Comparison of ENCODE assay signal across 21 cellular contexts in genomic region chrX:155235891-155236290, GRCh38.
DNase-seq lines count a peak whose midpoint lies in the region; ATAC-seq, FAIRE-seq and TF ChIP-seq lines count a peak whose summit lies in the region.
"Had no signal": no experiment of that assay in that cellular context is flagged by ENCODE, and none has a peak within 500 bp of the region (broad histone marks: within the 10 kb centered on the region; RNA-seq: fewer than 3 reads in every experiment).

No MANE protein-coding gene starts in this region.

- no peaks in the 10 kb centered on the region for H3K27me3 ChIP-seq in KMS-11 (ENCODE audit: insufficient read depth, low read depth)
- H3K27me3 ChIP-seq: Peyer's patch had no signal

- peaks cover 45% of the 10 kb centered on the region for H3K4me1 ChIP-seq in KMS-11 (ENCODE audit: low read depth, poor library complexity, severe bottlenecking)
- H3K4me1 ChIP-seq: Peyer's patch had no signal

- H3K27ac ChIP-seq in 22Rv1 (peak overlapping the region; percentile 26; the same call in 1 of the 2 replicates), KMS-11 (no peak overlapping the region)
- H3K27ac ChIP-seq: A549, BLaER1, Peyer's patch had no signal

- no peak overlapping the region for H3K9ac ChIP-seq in KMS-11
- H3K9ac ChIP-seq: BLaER1, SK-N-SH had no signal

- H4K20me1 ChIP-seq in KMS-11 (ENCODE audit: insufficient read depth) = no peaks in the 10 kb centered on the region

- no peak overlapping the region for H3K4me3 ChIP-seq in KMS-11 (IDR thresholded peaks at IDR 0.05; ENCODE audit: insufficient read depth, low read depth, low read length)
- H3K4me3 ChIP-seq in astrocyte of the spinal cord (ENCODE audit: low read depth, low read length) = no peak overlapping the region
- H3K4me3 ChIP-seq: A549, BLaER1, Peyer's patch had no signal

- H3K79me2 ChIP-seq in KMS-11 (ENCODE audit: insufficient read depth, low read depth) = peaks cover 6% of the 10 kb centered on the region; the same call in 1 of the 2 replicates

- H2AFZ ChIP-seq in KMS-11 (ENCODE audit: low read depth) = no peak overlapping the region

- no peak for ATAC-seq in GM18519 (IDR thresholded peaks at IDR 0.05; ENCODE audit: low FRiP score, unreplicated experiment)
- ATAC-seq in HG03521 (IDR thresholded peaks at IDR 0.05; ENCODE audit: unreplicated experiment) = no peak
- ATAC-seq: A549, Right ventricle myocardium inferior had no signal

- DNase-seq in astrocyte of the spinal cord (ENCODE audit: low read depth, low spot score) (peak; percentile 2), GM19240 (ENCODE audit: insufficient read length, low spot score) (no peak)
- DNase-seq: CD4-positive, alpha-beta memory T cell; DMS153; GOT3; KG1; NCI-H1417 treated with DMSO at 0.1 percent for 48 hours; NCI-H1930; NCI-H345; NCI-H526; Peyer's patch; SK-N-SH had no signal

- TF ChIP-seq CTCF in 22Rv1 (IDR thresholded peaks at IDR 0.05) (no peak), KMS-11 (conservative IDR thresholded peaks at IDR 0.05; ENCODE audit: low read depth, low read length) (no peak), astrocyte of the spinal cord (IDR thresholded peaks at IDR 0.05; ENCODE audit: low read depth, low read length) (no peak)

- H3K4me2 ChIP-seq in KMS-11 = peak overlapping the region; percentile 39; the same call in 1 of the 2 replicates
- H3K4me2 ChIP-seq: A549, BLaER1, SK-N-SH had no signal

- no peaks in the 10 kb centered on the region for H3K36me3 ChIP-seq in KMS-11 (ENCODE audit: insufficient read depth)

- in situ Hi-C loops in astrocyte of the spinal cord (cut with HindIII; ENCODE audit: low sequenced_read_pairs) = no loop called here

- FAIRE-seq in islet of Langerhans (lab: Jason Lieb, UNC) = peak; percentile 17
- FAIRE-seq: GM12891 had no signal
